ENCODE assay signal across 28 cellular contexts in the genomic region with DNA sequence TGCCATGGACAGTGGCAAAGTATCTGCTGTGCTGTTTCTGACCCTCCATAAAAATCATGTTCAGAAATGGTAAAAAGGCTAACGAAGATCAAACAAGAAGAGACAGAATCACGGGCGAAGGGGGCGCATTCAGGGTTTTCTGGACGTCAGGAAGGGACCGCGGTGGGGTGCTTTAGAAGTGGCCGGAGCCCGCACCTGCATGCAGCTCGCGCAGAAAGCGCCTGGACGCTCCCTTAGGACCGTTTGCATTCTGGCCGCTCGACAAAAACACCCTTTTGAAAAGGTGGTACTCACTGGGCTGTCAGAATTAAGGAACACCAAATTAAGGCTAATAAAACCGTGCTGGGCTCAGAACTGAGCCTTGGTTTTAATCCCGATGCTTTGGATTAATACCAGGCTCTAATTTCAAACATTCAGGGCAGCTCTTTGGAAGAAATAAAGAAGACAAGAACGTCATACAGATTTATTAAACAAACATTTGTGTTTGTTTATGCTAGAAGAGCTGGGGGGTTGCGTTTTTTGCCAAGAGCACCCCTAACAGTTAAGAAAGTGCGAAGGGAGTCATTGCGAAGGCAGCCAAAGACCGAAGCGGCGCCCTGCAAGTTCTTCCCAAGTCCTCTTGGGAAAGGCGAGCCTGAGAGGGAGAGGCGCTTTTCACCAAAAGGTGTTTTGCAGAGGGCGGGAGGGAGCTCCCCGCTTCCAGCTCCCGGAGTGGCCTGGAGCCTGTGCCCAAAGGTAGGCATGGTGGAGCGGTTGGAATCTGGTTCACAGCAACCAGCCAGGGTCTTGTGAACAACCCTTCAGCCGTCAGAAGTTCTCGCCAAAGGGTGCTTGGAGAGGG. TPM values are rescaled to one million over a fixed set of nuclear protein-coding genes. Genes with fewer than 3 reads are reported as not detected.
DNase-seq lines count a peak whose midpoint lies in the region; ATAC-seq and TF ChIP-seq lines count a peak whose summit lies in the region.
"Had no signal": no experiment of that assay in that cellular context is flagged by ENCODE, and none has a peak within 500 bp of the region (broad histone marks: within the 10 kb centered on the region; RNA-seq: fewer than 3 reads in every experiment).

No MANE protein-coding gene starts in this region.

- H3K27me3 Mint-ChIP-seq in GM23338 (ENCODE audit: insufficient read depth, low read depth, poor library complexity) (peaks cover 80% of the 10 kb centered on the region), natural killer cell (ENCODE audit: low read depth in 2 of 2) (peaks cover 37 to 46% of the 10 kb centered on the region in 2 donors)

- DNase-seq in GM23338 (ENCODE audit: low spot score), result peak; percentile 70
- DNase-seq in ecto neural progenitor cell (ENCODE audit: low spot score), result peak; percentile 63
- DNase-seq in neuronal stem cell (ENCODE audit: low spot score), result peak; percentile 20
- no peak for DNase-seq in natural killer cell
- DNase-seq in AML-193 (lab: John Stamatoyannopoulos, UW), result no peak
- DNase-seq: activated CD4-positive, alpha-beta T cell treated with anti-CD3 and anti-CD28 coated beads, Interleukin-2, amount 50 U/mL, for 4 hours; activated CD8-positive, alpha-beta memory T cell treated with anti-CD3 and anti-CD28 coated beads, Interleukin-2, amount 50 U/mL, for 48 hours; C1 segment of cervical spinal cord; Calu3; colonic mucosa; mesenchymal stem cell; MM.1S; naive B cell; NCI-H146; NCI-H524 treated with DMSO at 0.1 percent for 48 hours; pancreas; RPMI8226; sigmoid colon; uterus; WERI-Rb-1 had no signal

- H2AFZ ChIP-seq in GM23338 (peak overlapping the region; percentile 63), neuronal stem cell (ENCODE audit: low read length) (peak overlapping the region; percentile 58)

- H3K27ac Mint-ChIP-seq in GM23338 (no peak overlapping the region), natural killer cell (no peak overlapping the region)
- H3K27ac Mint-ChIP-seq: naive B cell had no signal

- peak overlapping the region; percentile 67 for H3K4me3 Mint-ChIP-seq in GM23338
- H3K4me3 Mint-ChIP-seq in natural killer cell, result no peak overlapping the region

- H2AK5ac ChIP-seq in neuronal stem cell (ENCODE audit: low read depth, low read length), result no peak overlapping the region

- H3K14ac ChIP-seq in neuronal stem cell (ENCODE audit: low read length), result no peak overlapping the region

- no peak overlapping the region for H3K4ac ChIP-seq in neuronal stem cell (ENCODE audit: low read length)

- peaks cover 6% of the 10 kb centered on the region; the same call in 2 of the 3 replicates for H3K9me3 Mint-ChIP-seq in GM23338
- H3K9me3 Mint-ChIP-seq in natural killer cell, result no peaks in the 10 kb centered on the region

- H2BK15ac ChIP-seq in neuronal stem cell (ENCODE audit: low read length), result no peak overlapping the region

- H3K18ac ChIP-seq in neuronal stem cell (ENCODE audit: low read length), result peak overlapping the region; percentile 71

- H3K4me2 ChIP-seq in GM23338 (peak overlapping the region; percentile 78), neuronal stem cell (ENCODE audit: insufficient read depth, low read length, poor library complexity, severe bottlenecking) (peak overlapping the region; percentile 40)

- H3K9ac ChIP-seq in iPS-20b (ENCODE audit: low read depth, low read length) (no peak overlapping the region), neuronal stem cell (ENCODE audit: low read depth, low read length, poor library complexity) (no peak overlapping the region)

- H3K4me3 ChIP-seq in GM23338 (peak overlapping the region; percentile 49), iPS-20b (ENCODE audit: low read length) (peak overlapping the region; percentile 51), neuronal stem cell (ENCODE audit: low read length in 2 of 2) (no peak overlapping the region)
- H3K4me3 ChIP-seq: colonic mucosa, K562, pancreas, sigmoid colon, uterus had no signal

- no peaks in the 10 kb centered on the region for H3K79me1 ChIP-seq in neuronal stem cell (ENCODE audit: low read depth, low read length)

- intact Hi-C loops in natural killer cell (cut with micrococcal nuclease), result no loop called here

- H4K91ac ChIP-seq in neuronal stem cell (ENCODE audit: low read depth, low read length, poor library complexity), result no peak overlapping the region

- H3K36me3 ChIP-seq in GM23338 (ENCODE audit: insufficient read depth), result no peaks in the 10 kb centered on the region
- H3K36me3 ChIP-seq in iPS-20b (ENCODE audit: insufficient read depth, low read depth, low read length), result no peaks in the 10 kb centered on the region
- H3K36me3 ChIP-seq in neuronal stem cell (replicated peaks in 1 of 2; ENCODE audit: control insufficient read depth in 2 of 2, insufficient read depth in 2 of 2, low read length in 2 of 2), result no peaks in the 10 kb centered on the region
- H3K36me3 ChIP-seq: colonic mucosa, pancreas, sigmoid colon, uterus, WERI-Rb-1 had no signal

- no peak overlapping the region for H2BK12ac ChIP-seq in neuronal stem cell (ENCODE audit: low read length)

- no peak overlapping the region for H2BK5ac ChIP-seq in neuronal stem cell (ENCODE audit: low read length)

- no peak overlapping the region for H4K8ac ChIP-seq in neuronal stem cell (ENCODE audit: low read depth, low read length)

- H3F3A ChIP-seq in GM23338 (replicated peaks; ENCODE audit: low read depth), result peaks cover 7% of the 10 kb centered on the region

- TF ChIP-seq CTCF in GM23338 (conservative IDR thresholded peaks at IDR 0.05; ENCODE audit: low read depth in 2 of 2) (no peak), natural killer cell (IDR thresholded peaks at IDR 0.05) (no peak)

- H3K4me1 Mint-ChIP-seq in GM23338 (peaks cover 24% of the 10 kb centered on the region), natural killer cell (no peaks in the 10 kb centered on the region)
- H3K4me1 Mint-ChIP-seq: naive B cell had no signal

- peaks cover 100% of the 10 kb centered on the region for H3K27me3 ChIP-seq in GM23338 (ENCODE audit: insufficient read depth)
- peaks cover 96% of the 10 kb centered on the region for H3K27me3 ChIP-seq in iPS-20b (ENCODE audit: insufficient read depth, low read length)
- H3K27me3 ChIP-seq in neuronal stem cell (ENCODE audit: control insufficient read depth in 3 of 3, insufficient read depth in 3 of 3, low read depth in 1 of 3, low read length in 3 of 3), result peaks cover 0 to 75% (median 0%) of the 10 kb centered on the region in 3 experiments

- H3K23ac ChIP-seq in neuronal stem cell (ENCODE audit: low read depth, low read length, poor library complexity), result no peak overlapping the region

- H3K9me3 ChIP-seq in iPS-20b (ENCODE audit: insufficient read depth, low read depth, low read length), result peaks cover 7% of the 10 kb centered on the region; the same call in 1 of the 2 replicates
- no peaks in the 10 kb centered on the region for H3K9me3 ChIP-seq in neuronal stem cell (replicated peaks in 1 of 2; ENCODE audit: control insufficient read depth in 2 of 2, insufficient read depth in 1 of 2, low read depth in 1 of 2, low read length in 2 of 2)
- H3K9me3 ChIP-seq: colonic mucosa, pancreas, sigmoid colon, uterus had no signal

- no peak overlapping the region for H2BK120ac ChIP-seq in neuronal stem cell (ENCODE audit: low read depth, low read length)

- peaks cover 28% of the 10 kb centered on the region for H4K20me1 ChIP-seq in GM23338 (replicated peaks; ENCODE audit: insufficient read depth)

- H3K79me2 ChIP-seq in GM23338 (replicated peaks; ENCODE audit: insufficient read depth), result no peaks in the 10 kb centered on the region

- H3K27ac ChIP-seq in GM23338 (ENCODE audit: low read depth) (no peak overlapping the region), iPS-20b (ENCODE audit: low read length) (no peak overlapping the region), neuronal stem cell (replicated peaks; ENCODE audit: low read length) (peak overlapping the region; percentile 96)
- H3K27ac ChIP-seq: colonic mucosa, pancreas, sigmoid colon, uterus, WERI-Rb-1 had no signal

- H3K4me1 ChIP-seq in GM23338 (ENCODE audit: insufficient read depth) (peaks cover 29% of the 10 kb centered on the region), iPS-20b (ENCODE audit: insufficient read depth, low read length) (peaks cover 9% of the 10 kb centered on the region; the same call in 1 of the 2 replicates), neuronal stem cell (ENCODE audit: control insufficient read depth in 2 of 2, insufficient read depth in 1 of 2, low read depth in 1 of 2, low read length in 2 of 2) (peaks cover 5 to 26% of the 10 kb centered on the region in 2 donors)
- H3K4me1 ChIP-seq: colonic mucosa, pancreas, uterus had no signal

- no peaks in the 10 kb centered on the region for H3K9me2 ChIP-seq in GM23338 (ENCODE audit: insufficient read depth)

- peak; percentile 81 for ATAC-seq in GM23338
- ATAC-seq in HG02623 (IDR thresholded peaks at IDR 0.05; ENCODE audit: unreplicated experiment), result no peak
- no peak for ATAC-seq in HG03039 (IDR thresholded peaks at IDR 0.05; ENCODE audit: unreplicated experiment)
- no peak for ATAC-seq in natural killer cell
- ATAC-seq: K562, pancreas had no signal

- WGBS in neuronal stem cell (ENCODE audit: extremely low coverage in 2 of 2, insufficient read length in 2 of 2, insufficient replicate concordance in 1 of 2), 2 donors, result no CpG with 5 or more reads among the region's 33 CpGs

- H3K36me3 Mint-ChIP-seq in GM23338 (ENCODE audit: low read depth) (no peaks in the 10 kb centered on the region), natural killer cell (no peaks in the 10 kb centered on the region)
- H3K36me3 Mint-ChIP-seq: brain, naive B cell had no signal

TF ChIP-seq in GM23338, 12 proteins besides CTCF, POLR2A, EP300 and RAD21:
- TF ChIP-seq EZH2 (IDR thresholded peaks at IDR 0.05; ENCODE audit: low read depth, unreplicated experiment) (peak; percentile 60), ZNF331 (CRISPR knock-in tag; IDR thresholded peaks at IDR 0.05; ENCODE audit: low read depth) (no peak)

RNA-seq across cellular contexts. Expression of a gene that starts 47.7 kb away (rescaled TPM):
- total RNA-seq in GM23338 (2014; rRNA removed; shearing (Covaris generic)), result not detected in 2 replicates
- polyA plus RNA-seq in GM23338 (2016; fragmentation: Nextera tagmentation; extraction: Ambion mirVana), result 0.16 TPM in 1 of 2 replicates, not detected in the other
- 0.39 TPM for polyA plus RNA-seq in neuronal stem cell (2013, experiment 1 of 2)
- 0.43 TPM for polyA plus RNA-seq in neuronal stem cell (2013, experiment 2 of 2)
- total RNA-seq in natural killer cell, result not detected
- total RNA-seq: Calu3, colonic mucosa, Daoy, K562, kidney epithelial cell, pancreas, sigmoid colon, subcutaneous adipose tissue, uterus had no signal
- polyA plus RNA-seq: K562, pancreas, sigmoid colon had no signal

Comparison
In these comparisons a context has a peak if more than half of its experiments do, and no peak if none do; other contexts are left out.
1. DNase-seq: peak in GM23338 (single experiment), ecto neural progenitor cell (single experiment) and neuronal stem cell (single experiment); none in natural killer cell (single experiment) and AML-193 (0 of 2).
2. H3K4me3 ChIP-seq: peak in GM23338 (single experiment) and iPS-20b (single experiment); none in neuronal stem cell (0 of 2).